In the genomic region with DNA sequence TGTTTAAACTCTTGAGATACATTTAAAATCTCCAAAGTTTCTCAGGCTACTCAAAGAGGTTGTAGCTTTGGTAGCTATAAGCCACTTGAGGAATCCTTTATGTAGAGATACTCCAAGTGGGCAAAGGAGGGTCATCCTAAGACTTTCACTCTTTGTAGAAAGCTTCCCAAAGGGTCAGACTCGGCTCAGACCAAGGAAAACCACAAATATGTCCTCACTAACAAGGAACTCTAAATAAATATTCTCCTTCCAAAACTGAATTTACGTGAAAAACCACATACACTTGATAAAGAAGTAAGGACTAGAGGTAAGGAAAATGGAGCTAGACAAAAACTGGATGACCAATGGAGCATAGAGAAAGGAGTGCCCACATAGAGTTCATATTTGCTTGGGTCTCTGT, we compare ENCODE assay signal across 21 cellular contexts. TPM values are rescaled to one million over a fixed set of nuclear protein-coding genes. Genes with fewer than 3 reads are reported as not detected.
DNase-seq lines count a peak whose midpoint lies in the region; ATAC-seq and TF ChIP-seq lines count a peak whose summit lies in the region.
"Had no signal": no experiment of that assay in that cellular context is flagged by ENCODE, and none has a peak within 500 bp of the region (broad histone marks: within the 10 kb centered on the region; RNA-seq: fewer than 3 reads in every experiment).

No MANE protein-coding gene starts in this region.

- H3K9me3 ChIP-seq in IMR-90 (ENCODE audit: control insufficient read depth, insufficient read depth, low read length) (no peaks in the 10 kb centered on the region), uterus (no peaks in the 10 kb centered on the region)
- H3K9me3 ChIP-seq: A549, BE2C, HAP-1 had no signal

- no TSS peak for BruUV-seq in IMR-90 (replicated peaks; lab: Mats Ljungman, UMichigan)

- H3K9ac ChIP-seq in IMR-90 (ENCODE audit: low read depth, low read length), result no peak overlapping the region
- H3K9ac ChIP-seq: BLaER1 treated with 17β-estradiol and CSF1 and Interleukin-3, amounts not matched to agents 10 nM and 100 nM had no signal

- no peak for TF ChIP-seq RAD21 in IMR-90 (IDR thresholded peaks at IDR 0.05; ENCODE audit: low read length)

- CTCF ChIA-PET in IMR-90 (lab: Yijun Ruan, JAX), result no interaction called here

- WGBS in IMR-90 (ENCODE audit: extremely low coverage in 2 of 2, insufficient read length in 1 of 2), 2 experiments, result no CpG with 5 or more reads among the region's 2 CpGs

- H3K4me2 ChIP-seq in IMR-90 (ENCODE audit: low read depth, low read length), result no peak overlapping the region
- H3K4me2 ChIP-seq: A549; BLaER1 treated with 17β-estradiol and CSF1 and Interleukin-3, amounts not matched to agents 10 nM and 100 nM; GM23338 had no signal

- no peak overlapping the region for H2BK20ac ChIP-seq in IMR-90 (ENCODE audit: low read depth, low read length)

- no peak overlapping the region for H4K8ac ChIP-seq in IMR-90 (ENCODE audit: low read depth in 2 of 2, low read length in 2 of 2)

- H3K4me1 ChIP-seq in IMR-90 (ENCODE audit: control insufficient read depth, insufficient read depth, low read length), result no peaks in the 10 kb centered on the region
- H3K4me1 ChIP-seq in uterus, result no peaks in the 10 kb centered on the region
- H3K4me1 ChIP-seq: A549; BE2C; BLaER1 treated with 17β-estradiol and CSF1 and Interleukin-3, amounts not matched to agents 10 nM and 100 nM; HAP-1 had no signal

- H2AFZ ChIP-seq in IMR-90 (replicated peaks; ENCODE audit: low read length, poor library complexity), result no peak overlapping the region
- H2AFZ ChIP-seq: GM23338 had no signal

- no peak overlapping the region for H2AK5ac ChIP-seq in IMR-90 (ENCODE audit: low read depth, low read length)

- no peak overlapping the region for H2AK9ac ChIP-seq in IMR-90 (replicated peaks; ENCODE audit: low read depth, low read length, poor library complexity)

- H3K4me3 ChIP-seq in IMR-90 (ENCODE audit: insufficient read depth, low read depth, low read length) (no peak overlapping the region), uterus (no peak overlapping the region)
- H3K4me3 ChIP-seq: A549; BLaER1 treated with 17β-estradiol and CSF1 and Interleukin-3, amounts not matched to agents 10 nM and 100 nM; GM23338; HAP-1 had no signal

- H3K9me1 ChIP-seq in IMR-90 (ENCODE audit: insufficient read depth, low read length), result no peaks in the 10 kb centered on the region

- H4K20me1 ChIP-seq in IMR-90 (ENCODE audit: insufficient read depth, low read length), result no peaks in the 10 kb centered on the region
- H4K20me1 ChIP-seq: BLaER1 treated with 17β-estradiol and CSF1 and Interleukin-3, amounts not matched to agents 10 nM and 100 nM had no signal

- TF ChIP-seq POLR2A in IMR-90 (IDR thresholded peaks at IDR 0.05; ENCODE audit: low read depth, low read length) (no peak), uterus (IDR thresholded peaks at IDR 0.05) (no peak)

- no peak overlapping the region for H3K23ac ChIP-seq in IMR-90 (ENCODE audit: low read depth, low read length)

- H4K5ac ChIP-seq in IMR-90 (ENCODE audit: low read depth, low read length), result no peak overlapping the region

- TF ChIP-seq CTCF in IMR-90 (conservative IDR thresholded peaks at IDR 0.05; ENCODE audit: low read depth, low read length), result no peak
- TF ChIP-seq CTCF in uterus (IDR thresholded peaks at IDR 0.05), result no peak

- no peaks in the 10 kb centered on the region for H3K79me1 ChIP-seq in IMR-90 (ENCODE audit: low read depth in 1 of 2, low read length in 2 of 2)

- H3K18ac ChIP-seq in IMR-90 (ENCODE audit: low read depth, low read length), result no peak overlapping the region

- H3K4ac ChIP-seq in IMR-90 (ENCODE audit: low read depth, low read length), result no peak overlapping the region

- no peaks in the 10 kb centered on the region for H3K36me3 ChIP-seq in IMR-90 (ENCODE audit: control insufficient read depth, insufficient read depth, low read length)
- no peaks in the 10 kb centered on the region for H3K36me3 ChIP-seq in uterus
- H3K36me3 ChIP-seq: BE2C, HAP-1 had no signal

- POLR2A ChIA-PET in IMR-90 (lab: Charles Lee; ENCODE audit: unreplicated experiment), result no interaction called here

- DNase-seq in IMR-90, result peak; percentile 3
- peak; percentile 41 for DNase-seq in astrocyte of the hippocampus (ENCODE audit: low read depth, low spot score)
- DNase-seq in iris pigment epithelial cell (ENCODE audit: low read depth), result peak; percentile 8
- DNase-seq in uterus, result no peak
- no peak for DNase-seq in amniotic stem cell (lab: John Stamatoyannopoulos, UW)
- DNase-seq in mucosa of gallbladder (ENCODE audit: low spot score), result no peak
- DNase-seq: 8988T; ACHN; AML-193; BE2C; CD4-positive, alpha-beta T cell; CD8-positive, alpha-beta memory T cell; DMS 273 treated with DMSO at 0.1 percent for 48 hours; DMS79; GF-D8; HFFc6 had no signal

- H3K27me3 ChIP-seq in IMR-90 (ENCODE audit: control insufficient read depth, insufficient read depth, low read length), result no peaks in the 10 kb centered on the region
- H3K27me3 ChIP-seq in uterus, result no peaks in the 10 kb centered on the region
- H3K27me3 ChIP-seq: BE2C; BLaER1 treated with 17β-estradiol and CSF1 and Interleukin-3, amounts not matched to agents 10 nM and 100 nM had no signal

- intact Hi-C loops in IMR-90 (cut with micrococcal nuclease) (no loop called here), uterus (cut with DNase I; ENCODE audit: low total_unique reads) (no loop called here)

- no peak overlapping the region for H4K91ac ChIP-seq in IMR-90 (ENCODE audit: insufficient read depth, low read depth, low read length)

- no peak overlapping the region for H2BK15ac ChIP-seq in IMR-90 (ENCODE audit: low read depth, low read length)

- no peak overlapping the region for H2BK120ac ChIP-seq in IMR-90 (ENCODE audit: low read depth, low read length)

- no peak for ATAC-seq in IMR-90 (ENCODE audit: low read depth)
- ATAC-seq: A549, GM23338 had no signal

- no peak overlapping the region for H3K27ac ChIP-seq in IMR-90 (ENCODE audit: insufficient read depth, low read length)
- H3K27ac ChIP-seq in uterus, result no peak overlapping the region
- H3K27ac ChIP-seq: A549; BLaER1 treated with 17β-estradiol and CSF1 and Interleukin-3, amounts not matched to agents 10 nM and 100 nM had no signal

- H2BK5ac ChIP-seq in IMR-90 (ENCODE audit: low read depth, low read length, poor library complexity, severe bottlenecking), result no peak overlapping the region

- no peak overlapping the region for H3K56ac ChIP-seq in IMR-90 (ENCODE audit: extremely low read depth, insufficient read depth, low read length)

- dilution Hi-C loops in IMR-90 (cut with HindIII; ENCODE audit: low sequenced_read_pairs, unreplicated experiment), result no loop called here

- no peak overlapping the region for H3K14ac ChIP-seq in IMR-90 (replicated peaks; ENCODE audit: low read depth, low read length)

- in situ Hi-C loops in IMR-90 (cut with MboI; ENCODE audit: low sequenced_read_pairs), result no loop called here

TF ChIP-seq in IMR-90, 13 proteins besides CTCF, POLR2A, EP300 and RAD21:
- TF ChIP-seq BHLHE40 (IDR thresholded peaks at IDR 0.05; ENCODE audit: low read depth, low read length), result no peak
- no peak for TF ChIP-seq CEBPB (IDR thresholded peaks at IDR 0.05; ENCODE audit: low read depth, low read length)
- no peak for TF ChIP-seq NFE2L2 (IDR thresholded peaks at IDR 0.05; ENCODE audit: low read depth, low read length)
- TF ChIP-seq RCOR1 (IDR thresholded peaks at IDR 0.05; ENCODE audit: insufficient replicate concordance, low read length), result no peak
- no peak for TF ChIP-seq MAZ (IDR thresholded peaks at IDR 0.05; ENCODE audit: borderline replicate concordance, low read depth, low read length)
- no peak for TF ChIP-seq FOS (IDR thresholded peaks at IDR 0.05; ENCODE audit: low read depth, low read length)
- TF ChIP-seq MAFK (IDR thresholded peaks at IDR 0.05; ENCODE audit: low read depth, low read length), result no peak
- TF ChIP-seq, protein P1, sequence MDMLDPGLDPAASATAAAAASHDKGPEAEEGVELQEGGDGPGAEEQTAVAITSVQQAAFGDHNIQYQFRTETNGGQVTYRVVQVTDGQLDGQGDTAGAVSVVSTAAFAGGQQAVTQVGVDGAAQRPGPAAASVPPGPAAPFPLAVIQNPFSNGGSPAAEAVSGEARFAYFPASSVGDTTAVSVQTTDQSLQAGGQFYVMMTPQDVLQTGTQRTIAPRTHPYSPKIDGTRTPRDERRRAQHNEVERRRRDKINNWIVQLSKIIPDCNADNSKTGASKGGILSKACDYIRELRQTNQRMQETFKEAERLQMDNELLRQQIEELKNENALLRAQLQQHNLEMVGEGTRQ (IDR thresholded peaks at IDR 0.05; ENCODE audit: low read depth, low read length), result no peak
- no peak for TF ChIP-seq CHD1 (IDR thresholded peaks at IDR 0.05; ENCODE audit: low read depth, low read length)
- TF ChIP-seq RFX5 (IDR thresholded peaks at IDR 0.05; ENCODE audit: low read depth, low read length), result no peak
- no peak for TF ChIP-seq MXI1 (IDR thresholded peaks at IDR 0.05; ENCODE audit: borderline replicate concordance, low read depth, low read length)

RNA-seq across cellular contexts. Expression of gene DDX60, which starts 41.7 kb away (rescaled TPM):
- total RNA-seq in IMR-90 (2012; rRNA removed) (6.6 and 11.4 TPM in 2 replicates), uterus (10 to 100 TPM in 3 of 4 donors, 1 to 10 TPM in 1; 10.0 to 45.1 (median 27.3) TPM), mucosa of gallbladder (19.6 TPM)
- polyA plus RNA-seq in IMR-90 (2012; rRNA removed), result 2.1 and 3.1 TPM in 2 replicates
- polyA plus RNA-seq in IMR-90 (2012; cell fraction: cytosol; rRNA removed), result 0.22 and 0.24 TPM in 2 replicates
- polyA plus RNA-seq in IMR-90 (2012; cell fraction: nucleus; rRNA removed; ENCODE audit: low replicate concordance), result 0.28 and 3.3 TPM in 2 replicates
- total RNA-seq: G401 had no signal

Comparison
In these comparisons a context has a peak if more than half of its experiments do, and no peak if none do; other contexts are left out.
1. DNase-seq: peak in IMR-90 (single experiment), astrocyte of the hippocampus (single experiment) and iris pigment epithelial cell (single experiment); none in uterus (0 of 2), amniotic stem cell (single experiment) and mucosa of gallbladder (single experiment).